6 cellular contexts compared by ENCODE assay signal in the genomic region with DNA sequence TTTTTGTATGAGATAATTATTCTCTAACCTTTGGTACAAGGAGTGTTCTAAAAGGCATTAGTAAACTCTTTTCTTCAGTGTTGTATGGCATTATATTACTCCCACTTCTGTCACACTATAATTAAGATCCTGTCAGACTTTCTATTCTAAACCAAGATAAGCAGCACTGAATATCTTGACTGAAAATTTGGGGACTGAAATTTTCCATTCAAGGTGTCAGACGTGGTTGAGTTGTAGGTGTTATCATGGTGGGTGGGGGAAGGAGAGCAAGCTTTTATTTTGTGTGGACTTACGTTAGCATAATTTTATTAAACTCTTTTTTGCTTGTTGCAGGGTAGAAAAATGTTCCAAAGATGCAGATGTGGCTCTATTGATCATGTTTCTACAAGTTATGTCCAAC.
"Had no signal": no experiment of that assay in that cellular context is flagged by ENCODE, and none has a peak within 500 bp of the region (broad histone marks: within the 10 kb centered on the region; RNA-seq: fewer than 3 reads in every experiment).

No MANE protein-coding gene starts in this region.

- FAIRE-seq: H1, H54, HepG2 had no signal

- DNase-seq: H9, HCEC 1CT, KBM-7 had no signal
